10 cellular contexts compared by ENCODE assay signal in genomic region chr10:79239275-79239779, GRCh38.
DNase-seq lines count a peak whose midpoint lies in the region; ATAC-seq and TF ChIP-seq lines count a peak whose summit lies in the region.
"Had no signal": no experiment of that assay in that cellular context is flagged by ENCODE, and none has a peak within 500 bp of the region (broad histone marks: within the 10 kb centered on the region; RNA-seq: fewer than 3 reads in every experiment).

No MANE protein-coding gene starts in this region.

- no peak overlapping the region for H3K4me3 Mint-ChIP-seq in activated naive CD4-positive, alpha-beta T cell treated with anti-CD3 and anti-CD28 coated beads for 36 hours

- H3K9me3 Mint-ChIP-seq in activated naive CD4-positive, alpha-beta T cell treated with anti-CD3 and anti-CD28 coated beads for 36 hours: no peaks in the 10 kb centered on the region
- H3K9me3 Mint-ChIP-seq: activated T-cell treated with anti-CD3 and anti-CD28 coated beads, Interleukin-2, amount 50 U/mL, for 4 hours; natural killer cell had no signal

- no peak overlapping the region for H3K27ac Mint-ChIP-seq in activated naive CD4-positive, alpha-beta T cell treated with anti-CD3 and anti-CD28 coated beads for 36 hours

- H3K9me2 ChIP-seq in GM23248 (ENCODE audit: insufficient read depth): no peaks in the 10 kb centered on the region

- H3K36me3 ChIP-seq in GM23248 (ENCODE audit: low read depth) (no peaks in the 10 kb centered on the region; the same call in 1 of the 2 replicates), heart right ventricle (peaks cover 0 to 27% (median 0%) of the 10 kb centered on the region in 9 donors)

- intact Hi-C loops in heart right ventricle (cut with DNase I): no loop called here
- intact Hi-C loops in posterior vena cava (cut with DNase I): no loop called here
- intact Hi-C loops in activated naive CD4-positive, alpha-beta T cell treated with anti-CD3 and anti-CD28 coated beads for 36 hours (cut with micrococcal nuclease): no loop called here

- DNase-seq in GM23248 (peak; percentile 86), heart right ventricle (no peak), posterior vena cava (ENCODE audit: low spot score) (peak; percentile 88), NCI-H1930 (lab: John Stamatoyannopoulos, UW) (no peak), GM20000 (ENCODE audit: low spot score) (no peak)
- DNase-seq in activated naive CD4-positive, alpha-beta T cell treated with anti-CD3 and anti-CD28 coated beads for 36 hours: no peak
- DNase-seq: activated T-cell treated with anti-CD3 and anti-CD28 coated beads, Interleukin-2, amount 50 U/mL, for 4 hours; natural killer cell had no signal

- H2AFZ ChIP-seq in GM23248: no peak overlapping the region

- H3K27me3 ChIP-seq in GM23248 (replicated peaks; ENCODE audit: insufficient read depth) (no peaks in the 10 kb centered on the region), heart right ventricle (no peaks in the 10 kb centered on the region)

- no peaks in the 10 kb centered on the region for H3K27me3 Mint-ChIP-seq in activated naive CD4-positive, alpha-beta T cell treated with anti-CD3 and anti-CD28 coated beads for 36 hours (ENCODE audit: low read depth)

- H3K27ac ChIP-seq in GM23248: peak overlapping the region; percentile 63
- peak overlapping the region in 9 of 10 donors; percentile 32 to 95 (median 65) for H3K27ac ChIP-seq in heart right ventricle

- H3K4me2 ChIP-seq in GM23248 (ENCODE audit: unreplicated experiment): no peak overlapping the region

- CTCF ChIA-PET in activated naive CD4-positive, alpha-beta T cell treated with anti-CD3 and anti-CD28 coated beads for 36 hours (lab: Charles Lee): interaction anchor here (0.5 to 0.6 kb wide), 2 partner anchors 42 to 228 kb away, joined by 3 to 4 read pairs; no protein-coding TSS in a partner anchor

- H3K9ac ChIP-seq in GM23248: peak overlapping the region; percentile 43

- WGBS in GM23248 (ENCODE audit: low coverage in 1 of 2, low lambda C conversion rate in 2 of 2, missing lambda C conversion rate in 2 of 2), 2 experiments: 47% methylated on average over 10 of the region's 10 CpGs
- WGBS in heart right ventricle, 2 donors: 63 to 65% methylated on average over 10 of the region's 10 CpGs

- H4K20me1 ChIP-seq in GM23248 (ENCODE audit: insufficient read depth): no peaks in the 10 kb centered on the region

- peaks cover 4% of the 10 kb centered on the region for H3K36me3 Mint-ChIP-seq in activated naive CD4-positive, alpha-beta T cell treated with anti-CD3 and anti-CD28 coated beads for 36 hours (ENCODE audit: low read depth)
- H3K36me3 Mint-ChIP-seq: natural killer cell had no signal

- no peak overlapping the region for H3K4me3 ChIP-seq in GM23248
- no peak overlapping the region for H3K4me3 ChIP-seq in heart right ventricle

- peaks cover 44% of the 10 kb centered on the region for H3F3A ChIP-seq in GM23248 (ENCODE audit: insufficient read depth)

- no peak for TF ChIP-seq CTCF in heart right ventricle (IDR thresholded peaks at IDR 0.05)
- no peak for TF ChIP-seq CTCF in GM20000 (IDR thresholded peaks at IDR 0.05; ENCODE audit: extremely low read depth, missing control alignments)

- H3K9me3 ChIP-seq in GM23248 (ENCODE audit: low read depth) (no peaks in the 10 kb centered on the region), heart right ventricle (no peaks in the 10 kb centered on the region)

- peaks cover 19% of the 10 kb centered on the region for H3K4me1 Mint-ChIP-seq in activated naive CD4-positive, alpha-beta T cell treated with anti-CD3 and anti-CD28 coated beads for 36 hours (ENCODE audit: low read depth)

- in situ Hi-C loops in GM23248 (cut with MboI): no loop called here

- peaks cover 47% of the 10 kb centered on the region for H3K79me2 ChIP-seq in GM23248 (ENCODE audit: insufficient read depth)

- peaks cover 40% of the 10 kb centered on the region for H3K4me1 ChIP-seq in GM23248 (ENCODE audit: insufficient read depth)
- peaks cover 44 to 93% (median 84%) of the 10 kb centered on the region in 9 donors for H3K4me1 ChIP-seq in heart right ventricle

- ATAC-seq in SK-N-SH treated with all-trans-retinoic acid at 6 μM for 48 hours: peak; percentile 23
- peak in 4 of 8 donors; percentile 4 to 25 (median 12) for ATAC-seq in heart right ventricle
- ATAC-seq in HG02642 (IDR thresholded peaks at IDR 0.05; ENCODE audit: poor library complexity, unreplicated experiment): no peak
- ATAC-seq: activated T-cell treated with anti-CD3 and anti-CD28 coated beads, Interleukin-2, amount 50 U/mL, for 4 hours; natural killer cell had no signal

TF ChIP-seq in SK-N-SH treated with all-trans-retinoic acid at 6 μM for 48 hours, 23 proteins besides CTCF, POLR2A, EP300 and RAD21:
- TF ChIP-seq TSHZ2 (CRISPR knock-in tag; IDR thresholded peaks at IDR 0.05): 0 out of 2 replicates have a peak, but pooled peaks have one; percentile 28
- TF ChIP-seq ZFP3 (CRISPR knock-in tag; IDR thresholded peaks at IDR 0.05): peak; percentile 64; the same call in 1 of the 2 replicates
- TF ChIP-seq POU6F1 (CRISPR knock-in tag; IDR thresholded peaks at IDR 0.05; ENCODE audit: borderline replicate concordance, low read depth): no peak
- no peak for TF ChIP-seq PATZ1 (CRISPR knock-in tag; IDR thresholded peaks at IDR 0.05; ENCODE audit: borderline replicate concordance)
- no peak for TF ChIP-seq PPARA (CRISPR knock-in tag; IDR thresholded peaks at IDR 0.05; ENCODE audit: borderline replicate concordance)
- TF ChIP-seq ZNF8 (CRISPR knock-in tag; IDR thresholded peaks at IDR 0.05): no peak

Comparison
In these comparisons a context has a peak if more than half of its experiments do, and no peak if none do; other contexts are left out.
1. DNase-seq: peak in GM23248 (single experiment) and posterior vena cava (single experiment); none in heart right ventricle (0 of 2), NCI-H1930 (0 of 2), activated naive CD4-positive, alpha-beta T cell treated with anti-CD3 and anti-CD28 coated beads for 36 hours (single experiment) and GM20000 (single experiment).